19 cellular contexts compared by ENCODE assay signal in the genomic region with DNA sequence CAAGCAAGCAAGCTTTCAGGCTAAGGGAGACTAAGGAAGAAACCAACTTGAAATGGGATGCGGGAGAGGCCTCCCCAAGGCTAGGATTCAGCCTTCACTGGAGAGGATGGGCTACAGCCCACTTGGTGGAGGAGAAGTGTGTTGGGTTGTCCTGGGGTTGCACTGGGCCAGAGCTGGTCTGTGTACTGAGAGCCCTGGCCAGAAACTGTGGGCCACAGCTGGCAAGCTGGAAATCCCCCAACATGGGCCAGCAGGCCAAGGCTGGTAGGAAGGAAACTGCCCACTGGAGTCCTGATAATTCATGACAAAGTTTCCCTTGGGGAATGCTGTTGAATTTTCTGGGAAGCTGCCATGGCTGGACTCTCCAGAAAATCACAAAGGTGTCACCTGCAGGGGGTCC.
DNase-seq lines count a peak whose midpoint lies in the region; ATAC-seq, FAIRE-seq and TF ChIP-seq lines count a peak whose summit lies in the region.
"Had no signal": no experiment of that assay in that cellular context is flagged by ENCODE, and none has a peak within 500 bp of the region (broad histone marks: within the 10 kb centered on the region; RNA-seq: fewer than 3 reads in every experiment).

No MANE protein-coding gene starts in this region.

- no peaks in the 10 kb centered on the region for H3K9me2 ChIP-seq in SK-N-SH

- ATAC-seq in SK-N-SH treated with all-trans-retinoic acid at 6 μM for 48 hours, result no peak
- no peak for ATAC-seq in HG03159 (IDR thresholded peaks at IDR 0.05; ENCODE audit: unreplicated experiment)
- ATAC-seq in HG02885 (IDR thresholded peaks at IDR 0.05; ENCODE audit: poor library complexity, unreplicated experiment), result no peak
- ATAC-seq: A549, GM23338, HCT116, K562 had no signal

- FAIRE-seq in endothelial cell of umbilical vein (lab: Jason Lieb, UNC), result peak; percentile 4
- FAIRE-seq: A549, K562 had no signal

- H3K79me2 ChIP-seq in SK-N-SH (ENCODE audit: insufficient read depth) (no peaks in the 10 kb centered on the region), endothelial cell of umbilical vein (ENCODE audit: control insufficient read depth, insufficient read depth, low read length) (no peaks in the 10 kb centered on the region), neural progenitor cell (ENCODE audit: low read depth) (no peaks in the 10 kb centered on the region)

- no peak overlapping the region for H3K4me3 ChIP-seq in SK-N-SH (ENCODE audit: low read depth in 2 of 2, low read length in 1 of 2)
- no peak overlapping the region for H3K4me3 ChIP-seq in endothelial cell of umbilical vein (replicated peaks in 1 of 3; ENCODE audit: insufficient read depth in 1 of 3, low read depth in 1 of 3, low read length in 3 of 3)
- H3K4me3 ChIP-seq in skeletal muscle tissue (ENCODE audit: low read length in 3 of 3), result peak overlapping the region in 1 of 3 donors; percentile 39
- H3K4me3 ChIP-seq in neural progenitor cell, result no peak overlapping the region
- H3K4me3 ChIP-seq: A549, BLaER1, GM23338, K562 had no signal

- 57% methylated on average over 1 of the region's 1 CpG for WGBS in SK-N-SH (ENCODE audit: low lambda C conversion rate)

- H3K9ac ChIP-seq in SK-N-SH, result no peak overlapping the region
- no peak overlapping the region for H3K9ac ChIP-seq in endothelial cell of umbilical vein (replicated peaks; ENCODE audit: extremely low read depth, insufficient read depth, low read length)
- H3K9ac ChIP-seq in skeletal muscle tissue (ENCODE audit: low read depth in 1 of 3, low read length in 3 of 3), result no peak overlapping the region
- no peak overlapping the region for H3K9ac ChIP-seq in neural progenitor cell
- H3K9ac ChIP-seq: BLaER1 had no signal

- H3K4me2 ChIP-seq in SK-N-SH (0 out of 2 replicates have a peak overlapping the region, but pooled peaks have one; percentile 29), endothelial cell of umbilical vein (ENCODE audit: insufficient read depth, low read length) (no peak overlapping the region), neural progenitor cell (no peak overlapping the region)
- H3K4me2 ChIP-seq: A549, BLaER1, GM23338 had no signal

- H3K4me1 ChIP-seq in SK-N-SH (ENCODE audit: control insufficient read depth in 1 of 2, insufficient read depth in 2 of 2, low read depth in 1 of 2, low read length in 1 of 2) (0 out of 4 replicates have a peak, but pooled peaks cover 0 to 6% of the 10 kb centered on the region in 2 experiments), endothelial cell of umbilical vein (ENCODE audit: control insufficient read depth, extremely low read depth, insufficient read depth, low read length) (no peaks in the 10 kb centered on the region), skeletal muscle tissue (ENCODE audit: control insufficient read depth in 3 of 3, insufficient read depth in 3 of 3, low read length in 3 of 3) (peaks cover 0 to 17% (median 7%) of the 10 kb centered on the region in 3 donors), neural progenitor cell (peaks cover 10% of the 10 kb centered on the region)
- H3K4me1 ChIP-seq: A549, BLaER1 had no signal

- intact Hi-C loops in endothelial cell of umbilical vein (cut with micrococcal nuclease), result no loop called here

- no peak for DNase-seq in SK-N-SH
- no peak for DNase-seq in endothelial cell of umbilical vein (ENCODE audit: low read depth, low spot score)
- no peak for DNase-seq in neural progenitor cell (ENCODE audit: low spot score)
- DNase-seq: CD4-positive, alpha-beta memory T cell; DMS79 treated with DMSO at 0.1 percent for 48 hours; GF-D8; H7 had no signal

- POLR2A ChIA-PET in SK-N-SH (lab: Yijun Ruan, JAX), result no interaction called here
- POLR2A ChIA-PET in endothelial cell of umbilical vein (lab: Charles Lee), result no interaction called here

- no peaks in the 10 kb centered on the region for H3K9me3 Mint-ChIP-seq in neural progenitor cell
- H3K9me3 Mint-ChIP-seq: CD4-positive, alpha-beta memory T cell had no signal

- H3K27ac ChIP-seq in SK-N-SH (ENCODE audit: low read depth in 2 of 2, low read length in 1 of 2), result peak overlapping the region in 1 of 2 experiments; percentile 49; a peak in 2 of 4 replicates
- H3K27ac ChIP-seq in endothelial cell of umbilical vein (ENCODE audit: insufficient read depth, low read depth, low read length), result no peak overlapping the region
- H3K27ac ChIP-seq in skeletal muscle tissue (ENCODE audit: low read depth, low read length), result peak overlapping the region; percentile 55
- H3K27ac ChIP-seq in neural progenitor cell, result no peak overlapping the region
- H3K27ac ChIP-seq: 22Rv1, A549, BLaER1, HL-60 had no signal

- BruUV-seq in endothelial cell of umbilical vein (replicated peaks; lab: Mats Ljungman, UMichigan), result no TSS peak

- H3K9me3 ChIP-seq in SK-N-SH (no peaks in the 10 kb centered on the region), endothelial cell of umbilical vein (replicated peaks; ENCODE audit: control insufficient read depth, insufficient read depth, low read length) (no peaks in the 10 kb centered on the region), skeletal muscle tissue (ENCODE audit: control insufficient read depth in 3 of 3, low read length in 3 of 3) (no peaks in the 10 kb centered on the region), neural progenitor cell (ENCODE audit: low read depth) (no peaks in the 10 kb centered on the region)
- H3K9me3 ChIP-seq: A549, BLaER1 had no signal

- H3K27me3 ChIP-seq in SK-N-SH (ENCODE audit: insufficient read depth) (no peaks in the 10 kb centered on the region), endothelial cell of umbilical vein (ENCODE audit: control insufficient read depth in 2 of 2, insufficient read depth in 2 of 2, low read length in 2 of 2) (no peaks in the 10 kb centered on the region), skeletal muscle tissue (ENCODE audit: control insufficient read depth in 3 of 3, insufficient read depth in 3 of 3, low read length in 3 of 3) (peaks cover 0 to 2% (median 0%) of the 10 kb centered on the region in 3 donors), neural progenitor cell (no peaks in the 10 kb centered on the region)

- H2AFZ ChIP-seq in SK-N-SH (ENCODE audit: low read depth), result no peak overlapping the region
- no peak overlapping the region for H2AFZ ChIP-seq in endothelial cell of umbilical vein (ENCODE audit: low read depth, low read length)
- no peak overlapping the region for H2AFZ ChIP-seq in neural progenitor cell (replicated peaks)
- H2AFZ ChIP-seq: GM23338 had no signal

- no peak for TF ChIP-seq RAD21 in SK-N-SH (IDR thresholded peaks at IDR 0.05; ENCODE audit: low read length)

- H3K4me1 Mint-ChIP-seq in neural progenitor cell, result no peaks in the 10 kb centered on the region
- H3K4me1 Mint-ChIP-seq: CD14-positive monocyte had no signal

- H3K9me1 ChIP-seq in endothelial cell of umbilical vein (replicated peaks; ENCODE audit: control insufficient read depth, extremely low read depth, insufficient read depth, low read length), result no peaks in the 10 kb centered on the region

- dilution Hi-C loops in endothelial cell of umbilical vein (cut with MboI; ENCODE audit: extremely low pct_ligation_motif_present, low sequenced_read_pairs), result no loop called here

- CTCF ChIA-PET in SK-N-SH (lab: Yijun Ruan, JAX) (interaction anchor here (0.7 to 1.6 kb wide), 4 partner anchors 15 to 208 kb away, joined by 3 to 9 read pairs (median 3); no protein-coding TSS in a partner anchor), endothelial cell of umbilical vein (lab: Charles Lee) (no interaction called here)

- no peaks in the 10 kb centered on the region for H3K27me3 Mint-ChIP-seq in neural progenitor cell (ENCODE audit: insufficient read depth, low read depth)
- H3K27me3 Mint-ChIP-seq: CD4-positive, alpha-beta memory T cell had no signal

- no peak for TF ChIP-seq POLR2A in endothelial cell of umbilical vein (IDR thresholded peaks at IDR 0.05; ENCODE audit: low read depth, low read length)

- no peaks in the 10 kb centered on the region for H3K36me3 Mint-ChIP-seq in neural progenitor cell
- H3K36me3 Mint-ChIP-seq: CD14-positive monocyte; CD4-positive, alpha-beta memory T cell had no signal

- TF ChIP-seq EP300 in SK-N-SH (IDR thresholded peaks at IDR 0.05; ENCODE audit: borderline replicate concordance in 1 of 2, low read depth in 1 of 2, low read length in 1 of 2), result no peak

- H4K20me1 ChIP-seq in SK-N-SH (ENCODE audit: insufficient read depth), result no peaks in the 10 kb centered on the region
- no peaks in the 10 kb centered on the region for H4K20me1 ChIP-seq in endothelial cell of umbilical vein (replicated peaks; ENCODE audit: control insufficient read depth, extremely low read depth, insufficient read depth, low read length)
- no peaks in the 10 kb centered on the region for H4K20me1 ChIP-seq in neural progenitor cell (ENCODE audit: low read depth)
- H4K20me1 ChIP-seq: BLaER1 had no signal

- no peak overlapping the region for H3K4me3 Mint-ChIP-seq in neural progenitor cell
- H3K4me3 Mint-ChIP-seq: CD14-positive monocyte; CD4-positive, alpha-beta memory T cell; GM23338 had no signal

- H3K27ac Mint-ChIP-seq in neural progenitor cell, result no peak overlapping the region
- H3K27ac Mint-ChIP-seq: CD14-positive monocyte; CD4-positive, alpha-beta memory T cell; GM23338 had no signal

- no peak for TF ChIP-seq CTCF in SK-N-SH (IDR thresholded peaks at IDR 0.05)
- TF ChIP-seq CTCF in endothelial cell of umbilical vein (IDR thresholded peaks at IDR 0.05; ENCODE audit: extremely low read depth in 1 of 2, insufficient read depth in 1 of 2, low read depth in 1 of 2, low read length in 2 of 2), result no peak
- TF ChIP-seq CTCF in neural progenitor cell (IDR thresholded peaks at IDR 0.05), result no peak

- H3F3A ChIP-seq in SK-N-SH (replicated peaks; ENCODE audit: insufficient read depth) (peaks cover 7% of the 10 kb centered on the region), neural progenitor cell (ENCODE audit: low read depth) (no peaks in the 10 kb centered on the region)

- no peaks in the 10 kb centered on the region for H3K36me3 ChIP-seq in SK-N-SH (replicated peaks in 1 of 2; ENCODE audit: control insufficient read depth in 1 of 2, insufficient read depth in 2 of 2, low read length in 1 of 2)
- H3K36me3 ChIP-seq in endothelial cell of umbilical vein (ENCODE audit: control insufficient read depth in 2 of 2, extremely low read depth in 1 of 2, insufficient read depth in 2 of 2, low read length in 2 of 2), result no peaks in the 10 kb centered on the region
- no peaks in the 10 kb centered on the region for H3K36me3 ChIP-seq in skeletal muscle tissue (ENCODE audit: control insufficient read depth in 3 of 3, insufficient read depth in 3 of 3, low read length in 3 of 3)
- H3K36me3 ChIP-seq in neural progenitor cell, result no peaks in the 10 kb centered on the region
- H3K36me3 ChIP-seq: BLaER1 had no signal

TF ChIP-seq in SK-N-SH, 30 proteins besides CTCF, POLR2A, EP300 and RAD21 (continues in another document):
- TF ChIP-seq ELF1 (IDR thresholded peaks at IDR 0.05) (no peak), TEAD4 (IDR thresholded peaks at IDR 0.05; ENCODE audit: borderline replicate concordance, insufficient read depth) (no peak)

TF ChIP-seq in SK-N-SH treated with all-trans-retinoic acid at 6 μM for 48 hours, 23 proteins besides CTCF, POLR2A, EP300 and RAD21 (continues in another document):
- TF ChIP-seq TOX (CRISPR knock-in tag; IDR thresholded peaks at IDR 0.05; ENCODE audit: borderline replicate concordance), result no peak

TF ChIP-seq in endothelial cell of umbilical vein, 7 proteins besides CTCF, POLR2A, EP300 and RAD21 (continues in another document):
- TF ChIP-seq GATA2 (IDR thresholded peaks at IDR 0.05; ENCODE audit: insufficient read depth, insufficient read length, low read depth, low read length), result no peak
